In genomic region chr5:124872615-124873014, GRCh38 we compare ENCODE assay signal across 20 cellular contexts.
DNase-seq lines count a peak whose midpoint lies in the region; FAIRE-seq and TF ChIP-seq lines count a peak whose summit lies in the region.
"Had no signal": no experiment of that assay in that cellular context is flagged by ENCODE, and none has a peak within 500 bp of the region (broad histone marks: within the 10 kb centered on the region; RNA-seq: fewer than 3 reads in every experiment).

No MANE protein-coding gene starts in this region.

- TF ChIP-seq POLR2A in endothelial cell of umbilical vein (IDR thresholded peaks at IDR 0.05; ENCODE audit: low read depth, low read length), result no peak

- H3K4me1 ChIP-seq in endothelial cell of umbilical vein (ENCODE audit: control insufficient read depth, extremely low read depth, insufficient read depth, low read length), result peaks cover 2% of the 10 kb centered on the region
- H3K4me1 ChIP-seq: SJSA1 had no signal

- no peaks in the 10 kb centered on the region for H3K36me3 ChIP-seq in endothelial cell of umbilical vein (ENCODE audit: control insufficient read depth in 2 of 2, extremely low read depth in 1 of 2, insufficient read depth in 2 of 2, low read length in 2 of 2)
- H3K36me3 ChIP-seq: SJSA1 had no signal

- H3K27me3 ChIP-seq in endothelial cell of umbilical vein (ENCODE audit: control insufficient read depth in 2 of 2, insufficient read depth in 2 of 2, low read length in 2 of 2), result no peaks in the 10 kb centered on the region
- H3K27me3 ChIP-seq: SJSA1 had no signal

- H3K9me3 ChIP-seq in endothelial cell of umbilical vein (replicated peaks; ENCODE audit: control insufficient read depth, insufficient read depth, low read length), result no peaks in the 10 kb centered on the region
- H3K9me3 ChIP-seq: SJSA1 had no signal

- H4K20me1 ChIP-seq in endothelial cell of umbilical vein (replicated peaks; ENCODE audit: control insufficient read depth, extremely low read depth, insufficient read depth, low read length), result no peaks in the 10 kb centered on the region

- no peak overlapping the region for H3K9ac ChIP-seq in endothelial cell of umbilical vein (replicated peaks; ENCODE audit: extremely low read depth, insufficient read depth, low read length)
- H3K9ac ChIP-seq: KMS-11 had no signal

- no TSS peak for BruUV-seq in endothelial cell of umbilical vein (replicated peaks; lab: Mats Ljungman, UMichigan)

- H3K4me3 ChIP-seq in endothelial cell of umbilical vein (replicated peaks in 1 of 3; ENCODE audit: insufficient read depth in 1 of 3, low read depth in 1 of 3, low read length in 3 of 3), result no peak overlapping the region
- H3K4me3 ChIP-seq: GM12878, SJSA1 had no signal

- no peak for FAIRE-seq in endothelial cell of umbilical vein (lab: Jason Lieb, UNC)
- FAIRE-seq: GM12878 had no signal

- POLR2A ChIA-PET in endothelial cell of umbilical vein (lab: Charles Lee), result no interaction called here

- DNase-seq in NCI-H1105 (lab: John Stamatoyannopoulos, UW), result peak; percentile 15
- no peak for DNase-seq in NCI-H1105 treated with DMSO at 0.1 percent for 48 hours (lab: John Stamatoyannopoulos, UW)
- DNase-seq in H4 (ENCODE audit: low spot score), result peak; percentile 46
- peak; percentile 1 for DNase-seq in NCI-H2081 treated with DMSO at 0.1 percent for 48 hours (lab: John Stamatoyannopoulos, UW)
- DNase-seq in endothelial cell of umbilical vein (ENCODE audit: low read depth, low spot score), result peak; percentile 18
- no peak for DNase-seq in mesenteric fat pad (ENCODE audit: low spot score)
- no peak for DNase-seq in AG08396 (ENCODE audit: low spot score)
- DNase-seq in hepatic stellate cell (ENCODE audit: low spot score), result no peak
- DNase-seq: DMS153, EL, HFFc6, NCI-H1048, NCI-H1694, NCI-H2171, SW 1271, T-helper 2 cell had no signal

- CTCF ChIA-PET in endothelial cell of umbilical vein (lab: Charles Lee), result interaction anchor here (1.4 kb wide), 1 partner anchor 9 kb away, joined by 3 read pairs; no protein-coding TSS in a partner anchor

- no peak overlapping the region for H3K4me2 ChIP-seq in endothelial cell of umbilical vein (ENCODE audit: insufficient read depth, low read length)
- H3K4me2 ChIP-seq: KMS-11 had no signal

- H3K27ac ChIP-seq in endothelial cell of umbilical vein (ENCODE audit: insufficient read depth, low read depth, low read length), result no peak overlapping the region
- H3K27ac ChIP-seq: 22Rv1, KMS-11, SJSA1 had no signal

- TF ChIP-seq CTCF in endothelial cell of umbilical vein (IDR thresholded peaks at IDR 0.05; ENCODE audit: extremely low read depth in 1 of 2, insufficient read depth in 1 of 2, low read depth in 1 of 2, low read length in 2 of 2), result no peak

- H3K9me1 ChIP-seq in endothelial cell of umbilical vein (replicated peaks; ENCODE audit: control insufficient read depth, extremely low read depth, insufficient read depth, low read length), result no peaks in the 10 kb centered on the region

- no peak overlapping the region for H2AFZ ChIP-seq in endothelial cell of umbilical vein (ENCODE audit: low read depth, low read length)

- no peaks in the 10 kb centered on the region for H3K79me2 ChIP-seq in endothelial cell of umbilical vein (ENCODE audit: control insufficient read depth, insufficient read depth, low read length)

- intact Hi-C loops in endothelial cell of umbilical vein (cut with micrococcal nuclease), result no loop called here

- dilution Hi-C loops in endothelial cell of umbilical vein (cut with MboI; ENCODE audit: extremely low pct_ligation_motif_present, low sequenced_read_pairs), result no loop called here

TF ChIP-seq in endothelial cell of umbilical vein, 7 proteins besides CTCF, POLR2A, EP300 and RAD21:
- TF ChIP-seq POLR2AphosphoS5 (IDR thresholded peaks at IDR 0.05; ENCODE audit: insufficient read depth, low read depth, low read length) (no peak), MYC (IDR thresholded peaks at IDR 0.05; ENCODE audit: low read depth, low read length) (no peak), JUN (IDR thresholded peaks at IDR 0.05; ENCODE audit: borderline replicate concordance, insufficient read depth, insufficient read length, low read depth) (no peak)

Comparison
In these comparisons a context has a peak if more than half of its experiments do, and no peak if none do; other contexts are left out.
1. DNase-seq: peak in NCI-H1105 (single experiment), H4 (single experiment), NCI-H2081 treated with DMSO at 0.1 percent for 48 hours (single experiment) and endothelial cell of umbilical vein (single experiment); none in NCI-H1105 treated with DMSO at 0.1 percent for 48 hours (single experiment), mesenteric fat pad (single experiment), AG08396 (single experiment) and hepatic stellate cell (single experiment).